In the genomic region with DNA sequence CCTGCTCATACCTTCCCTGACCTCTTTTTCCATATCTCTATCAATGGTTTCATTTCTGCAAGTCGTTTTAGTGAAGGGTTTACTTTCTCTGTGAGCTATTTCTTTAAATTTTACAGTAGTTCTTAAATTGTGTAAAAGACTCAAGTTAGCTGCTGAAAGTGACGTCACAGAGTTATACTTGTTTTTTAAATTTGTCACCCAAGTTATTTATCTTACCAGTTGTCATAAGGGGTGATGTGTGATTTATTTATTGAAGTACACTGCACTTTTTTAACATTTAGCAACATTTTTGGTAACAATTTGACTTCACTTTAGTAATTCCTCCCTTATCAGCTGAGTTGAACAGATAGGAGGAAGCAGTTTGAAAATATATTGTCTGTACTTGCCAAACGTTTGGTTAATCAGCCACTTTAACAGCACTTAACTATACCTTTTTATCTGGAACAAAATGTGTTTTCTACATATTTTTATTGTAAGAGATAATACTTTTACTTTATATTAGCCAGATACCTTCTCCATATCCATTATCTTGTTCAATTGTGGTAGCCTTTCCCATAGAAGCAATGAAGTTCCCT, we compare ENCODE assay signal across 11 cellular contexts. TPM values are rescaled to one million over a fixed set of nuclear protein-coding genes. Genes with fewer than 3 reads are reported as not detected.
DNase-seq lines count a peak whose midpoint lies in the region; ATAC-seq and TF ChIP-seq lines count a peak whose summit lies in the region.
"Had no signal": no experiment of that assay in that cellular context is flagged by ENCODE, and none has a peak within 500 bp of the region (broad histone marks: within the 10 kb centered on the region; RNA-seq: fewer than 3 reads in every experiment).

No MANE protein-coding gene starts in this region.

- H3K36me3 ChIP-seq in iPS-20b (ENCODE audit: insufficient read depth, low read depth, low read length) (no peaks in the 10 kb centered on the region), thyroid gland (no peaks in the 10 kb centered on the region)

- no peak overlapping the region for H3K9ac ChIP-seq in iPS-20b (ENCODE audit: low read depth, low read length)

- DNase-seq in stimulated activated naive CD8-positive, alpha-beta T cell treated with anti-CD3 and anti-CD28 coated beads, Interleukin-15, Interleukin-2, amounts not matched to agents 100 U/mL and 50 U/mL, for 24 hours = no peak
- DNase-seq in activated CD4-positive, alpha-beta memory T cell treated with anti-CD3 and anti-CD28 coated beads for 36 hours = no peak
- DNase-seq in thyroid gland = no peak
- no peak for DNase-seq in central memory CD4-positive, alpha-beta T cell
- DNase-seq: dermis blood vessel endothelial cell, NCI-H1436, nucleus accumbens had no signal

- H3K4me1 ChIP-seq in iPS-20b (ENCODE audit: insufficient read depth, low read length) = peaks cover 50% of the 10 kb centered on the region; the same call in 1 of the 2 replicates
- peaks cover 25 to 28% of the 10 kb centered on the region in 2 donors for H3K4me1 ChIP-seq in thyroid gland

- 42 to 44% methylated on average over 3 of the region's 3 CpGs for WGBS in thyroid gland, 2 donors

- no peak for ATAC-seq in stimulated activated naive CD8-positive, alpha-beta T cell treated with anti-CD3 and anti-CD28 coated beads, Interleukin-15, Interleukin-2, amounts not matched to agents 100 U/mL and 50 U/mL, for 24 hours
- no peak for ATAC-seq in HG02938 (IDR thresholded peaks at IDR 0.05; ENCODE audit: unreplicated experiment)
- no peak for ATAC-seq in HG02588 (IDR thresholded peaks at IDR 0.05; ENCODE audit: unreplicated experiment)

- H3K4me1 Mint-ChIP-seq in stimulated activated naive CD8-positive, alpha-beta T cell treated with anti-CD3 and anti-CD28 coated beads, Interleukin-15, Interleukin-2, amounts not matched to agents 100 ng/mL and 50 ng/mL, for 24 hours (ENCODE audit: low read depth) = peaks cover 70% of the 10 kb centered on the region
- H3K4me1 Mint-ChIP-seq in activated CD4-positive, alpha-beta memory T cell treated with anti-CD3 and anti-CD28 coated beads for 36 hours (ENCODE audit: low read depth) = peaks cover 52% of the 10 kb centered on the region

- POLR2A ChIA-PET in activated CD4-positive, alpha-beta memory T cell treated with anti-CD3 and anti-CD28 coated beads for 36 hours (lab: Charles Lee) = interaction anchor here (1.6 kb wide), 1 partner anchor 9 kb away, joined by 5 read pairs; no protein-coding TSS in a partner anchor

- H3K27ac Mint-ChIP-seq in stimulated activated naive CD8-positive, alpha-beta T cell treated with anti-CD3 and anti-CD28 coated beads, Interleukin-15, Interleukin-2, amounts not matched to agents 100 ng/mL and 50 ng/mL, for 24 hours = peak overlapping the region; percentile 66
- H3K27ac Mint-ChIP-seq in activated CD4-positive, alpha-beta memory T cell treated with anti-CD3 and anti-CD28 coated beads for 36 hours = peak overlapping the region; percentile 61

- H3K36me3 Mint-ChIP-seq in stimulated activated naive CD8-positive, alpha-beta T cell treated with anti-CD3 and anti-CD28 coated beads, Interleukin-15, Interleukin-2, amounts not matched to agents 100 ng/mL and 50 ng/mL, for 24 hours (ENCODE audit: low read depth) = peaks cover 14% of the 10 kb centered on the region
- H3K36me3 Mint-ChIP-seq in activated CD4-positive, alpha-beta memory T cell treated with anti-CD3 and anti-CD28 coated beads for 36 hours = peaks cover 16% of the 10 kb centered on the region

- TF ChIP-seq POLR2A in thyroid gland (IDR thresholded peaks at IDR 0.05) = no peak

- no peaks in the 10 kb centered on the region for H3K9me3 Mint-ChIP-seq in stimulated activated naive CD8-positive, alpha-beta T cell treated with anti-CD3 and anti-CD28 coated beads, Interleukin-15, Interleukin-2, amounts not matched to agents 100 ng/mL and 50 ng/mL, for 24 hours
- no peaks in the 10 kb centered on the region for H3K9me3 Mint-ChIP-seq in activated CD4-positive, alpha-beta memory T cell treated with anti-CD3 and anti-CD28 coated beads for 36 hours

- no peak for TF ChIP-seq CTCF in thyroid gland (IDR thresholded peaks at IDR 0.05)

- H3K27ac ChIP-seq in iPS-20b (ENCODE audit: low read length) = no peak overlapping the region
- H3K27ac ChIP-seq in thyroid gland = no peak overlapping the region

- H3K4me3 ChIP-seq in iPS-20b (ENCODE audit: low read length) (peak overlapping the region; percentile 0; the same call in 1 of the 2 replicates), thyroid gland (replicated peaks in 1 of 3) (no peak overlapping the region)

- CTCF ChIA-PET in activated CD4-positive, alpha-beta memory T cell treated with anti-CD3 and anti-CD28 coated beads for 36 hours (lab: Charles Lee) = interaction anchor here (0.7 to 1.4 kb wide), 7 partner anchors 10 to 447 kb away, joined by 3 to 6 read pairs (median 4); no protein-coding TSS in a partner anchor

- H3K9me3 ChIP-seq in iPS-20b (ENCODE audit: insufficient read depth, low read depth, low read length) (no peaks in the 10 kb centered on the region), thyroid gland (no peaks in the 10 kb centered on the region)

- H3K27me3 ChIP-seq in iPS-20b (ENCODE audit: insufficient read depth, low read length) = no peaks in the 10 kb centered on the region
- no peaks in the 10 kb centered on the region for H3K27me3 ChIP-seq in thyroid gland

- H3K4me3 Mint-ChIP-seq in stimulated activated naive CD8-positive, alpha-beta T cell treated with anti-CD3 and anti-CD28 coated beads, Interleukin-15, Interleukin-2, amounts not matched to agents 100 ng/mL and 50 ng/mL, for 24 hours = peak overlapping the region; percentile 95
- peak overlapping the region; percentile 97 for H3K4me3 Mint-ChIP-seq in activated CD4-positive, alpha-beta memory T cell treated with anti-CD3 and anti-CD28 coated beads for 36 hours

- intact Hi-C loops in activated CD4-positive, alpha-beta memory T cell treated with anti-CD3 and anti-CD28 coated beads for 36 hours (cut with micrococcal nuclease) = loop anchor here (10.0 kb wide), 1 partner anchor 218 kb away; no protein-coding TSS in a partner anchor
- intact Hi-C loops in thyroid gland (cut with DNase I) = loop anchor here (10.0 kb wide), 1 partner anchor 568 kb away; a partner anchor contains a TSS

- H3K27me3 Mint-ChIP-seq in stimulated activated naive CD8-positive, alpha-beta T cell treated with anti-CD3 and anti-CD28 coated beads, Interleukin-15, Interleukin-2, amounts not matched to agents 100 ng/mL and 50 ng/mL, for 24 hours = no peaks in the 10 kb centered on the region
- no peaks in the 10 kb centered on the region for H3K27me3 Mint-ChIP-seq in activated CD4-positive, alpha-beta memory T cell treated with anti-CD3 and anti-CD28 coated beads for 36 hours

RNA-seq across cellular contexts. Expression of a gene that starts 3.8 kb away (rescaled TPM):
- 100 to 1,000 TPM; 115 to 117 TPM for total RNA-seq in activated CD4-positive, alpha-beta memory T cell treated with anti-CD3 and anti-CD28 coated beads for 36 hours
- total RNA-seq in thyroid gland = 100 to 1,000 TPM; 111 to 172 (median 150) TPM
